In the genomic region with DNA sequence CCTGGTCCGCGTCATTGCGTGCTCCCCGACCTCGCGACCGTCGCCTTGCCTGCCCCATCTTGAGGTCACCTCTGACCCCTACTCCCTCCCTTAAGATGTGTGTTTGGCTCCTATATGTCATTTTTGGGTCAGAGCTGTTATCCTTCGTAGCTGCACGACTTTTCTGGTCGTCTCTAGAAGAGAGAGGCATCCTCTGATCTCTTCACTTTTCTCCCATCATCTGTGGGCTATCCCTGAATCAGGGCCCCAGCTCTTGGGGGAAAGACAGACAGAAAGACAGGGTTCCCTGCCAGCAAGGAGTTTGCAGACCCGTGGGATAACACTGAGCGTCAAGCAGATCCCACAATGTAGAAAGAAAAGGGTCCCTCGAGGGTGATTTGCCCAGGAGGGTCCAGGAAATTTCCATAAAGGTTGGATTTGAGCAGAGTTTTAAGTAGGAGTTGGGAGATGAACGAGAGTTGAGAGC, we compare ENCODE assay signal across 8 cellular contexts. TPM values are rescaled to one million over a fixed set of nuclear protein-coding genes. Genes with fewer than 3 reads are reported as not detected.
A peak's percentile ranks its signal among the peaks of the same experiment; 100 is the strongest.
DNase-seq lines count a peak whose midpoint lies in the region; ATAC-seq and TF ChIP-seq lines count a peak whose summit lies in the region.

No MANE protein-coding gene starts in this region.

- H3K4me1 Mint-ChIP-seq in brain (peaks cover 54% of the 10 kb centered on the region), mesothelial cell of epicardium (peaks cover 32% of the 10 kb centered on the region)

- H3K4me1 ChIP-seq in heart right ventricle: peaks cover 14 to 56% (median 46%) of the 10 kb centered on the region in 9 donors
- peaks cover 0 to 6% of the 10 kb centered on the region in 2 donors for H3K4me1 ChIP-seq in aorta (ENCODE audit: control insufficient read depth in 1 of 2, insufficient read depth in 2 of 2, low read length in 2 of 2)

- peak overlapping the region; percentile 59 to 98 (median 86) for H3K4me3 ChIP-seq in heart right ventricle
- peak overlapping the region; percentile 45 to 85 for H3K4me3 ChIP-seq in aorta (ENCODE audit: low read length in 2 of 2)

- DNase-seq in heart right ventricle (no peak), left cardiac atrium (no peak), mesothelial cell of epicardium (ENCODE audit: low spot score in 2 of 2, unreplicated experiment in 2 of 2) (no peak), aorta (no peak), DMS53 treated with DMSO at 0.1 percent for 48 hours (lab: John Stamatoyannopoulos, UW; ENCODE audit: unreplicated experiment) (no peak), hippocampal formation (lab: John Stamatoyannopoulos, UW) (no peak), dermis blood vessel endothelial cell (no peak)

- H3K27ac ChIP-seq in heart right ventricle (peak overlapping the region; percentile 44 to 97 (median 93)), aorta (ENCODE audit: low read depth in 1 of 2, low read length in 2 of 2) (peak overlapping the region in 1 of 2 donors; percentile 1)

- H3K27me3 Mint-ChIP-seq in brain: peaks cover 13% of the 10 kb centered on the region
- no peaks in the 10 kb centered on the region for H3K27me3 Mint-ChIP-seq in mesothelial cell of epicardium (ENCODE audit: low read depth)

- H3K36me3 ChIP-seq in heart right ventricle: peaks cover 0 to 10% (median 0%) of the 10 kb centered on the region in 9 donors
- H3K36me3 ChIP-seq in aorta (ENCODE audit: control insufficient read depth in 1 of 2, insufficient read depth in 2 of 2, low read length in 1 of 2): no peaks in the 10 kb centered on the region

- H3K27me3 ChIP-seq in heart right ventricle (no peaks in the 10 kb centered on the region), aorta (ENCODE audit: control insufficient read depth in 1 of 2, insufficient read depth in 2 of 2, low read length in 1 of 2) (no peaks in the 10 kb centered on the region)

- peaks cover 0 to 12% (median 3%) of the 10 kb centered on the region in 5 experiments for H3K9me3 Mint-ChIP-seq in brain
- H3K9me3 Mint-ChIP-seq in mesothelial cell of epicardium: peaks cover 10% of the 10 kb centered on the region

- ATAC-seq in heart right ventricle: no peak
- no peak for ATAC-seq in left cardiac atrium
- ATAC-seq in aorta (ENCODE audit: low FRiP score): no peak

- TF ChIP-seq CTCF in heart right ventricle (IDR thresholded peaks at IDR 0.05) (no peak), brain (conservative IDR thresholded peaks at IDR 0.05) (no peak), mesothelial cell of epicardium (IDR thresholded peaks at IDR 0.05; ENCODE audit: unreplicated experiment) (no peak)

- H3K27ac Mint-ChIP-seq in brain (peak overlapping the region; percentile 82 to 98 (median 96)), mesothelial cell of epicardium (peak overlapping the region; percentile 89)

- H3K36me3 Mint-ChIP-seq in brain (peaks cover 27% of the 10 kb centered on the region), mesothelial cell of epicardium (peaks cover 4% of the 10 kb centered on the region)

- intact Hi-C loops in heart right ventricle (cut with DNase I) (loop anchor here in 3 of 10 donors (5.0 to 10.0 kb wide), 3 partner anchors 35 to 475 kb away; no protein-coding TSS in a partner anchor), left cardiac atrium (cut with DNase I) (no loop called here), aorta (cut with DNase I) (no loop called here)

- WGBS in heart right ventricle, 2 donors: 7 to 8% methylated on average over 15 of the region's 15 CpGs
- WGBS in aorta, 2 donors: 6 to 8% methylated on average over 15 of the region's 15 CpGs

- H3K4me3 Mint-ChIP-seq in brain (peak overlapping the region; percentile 87 to 98 (median 92)), mesothelial cell of epicardium (peak overlapping the region; percentile 88)

- no peaks in the 10 kb centered on the region for H3K9me3 ChIP-seq in heart right ventricle
- H3K9me3 ChIP-seq in aorta (ENCODE audit: control insufficient read depth, low read length): no peaks in the 10 kb centered on the region

RNA-seq across cellular contexts. Expression of gene FAM120B, which starts 0.6 kb away (rescaled TPM):
- total RNA-seq in heart right ventricle: 10 to 100 TPM; 16.0 to 31.0 (median 25.4) TPM
- polyA plus RNA-seq in heart right ventricle: 1 to 10 TPM; 7.7 to 9.9 TPM
- 10 to 100 TPM; 20.8 to 23.2 TPM for total RNA-seq in left cardiac atrium
- polyA plus RNA-seq in brain (ENCODE audit: insufficient read depth, low read depth, low replicate concordance): 22.2 TPM
- 43.3 to 44.6 TPM (median 44.1 TPM) in 3 replicates for total RNA-seq in mesothelial cell of epicardium
- 10 to 100 TPM; 30.2 to 38.5 TPM for total RNA-seq in aorta
- 10 to 100 TPM in 1 of 2 donors, 1 to 10 TPM in 1; 5.5 to 10.7 TPM for polyA plus RNA-seq in aorta
- total RNA-seq in dermis blood vessel endothelial cell: 12.8 and 18.1 TPM in 2 replicates

RNA-seq across cellular contexts. Expression of gene DLL1, which starts 16.2 kb away (rescaled TPM):
- 10 to 100 TPM in 4 of 10 donors, 1 to 10 TPM in 6; 5.4 to 22.0 (median 8.7) TPM for total RNA-seq in heart right ventricle
- polyA plus RNA-seq in heart right ventricle: 10 to 100 TPM in 1 of 2 donors, 1 to 10 TPM in 1; 2.6 to 27.2 TPM
- total RNA-seq in left cardiac atrium: 10 to 100 TPM; 19.0 to 26.8 TPM
- 22.0 TPM for polyA plus RNA-seq in brain (ENCODE audit: insufficient read depth, low read depth, low replicate concordance)
- total RNA-seq in mesothelial cell of epicardium: 2.6 to 4.8 TPM (median 3.6 TPM) in 3 replicates
- 10 to 100 TPM; 24.8 to 30.5 TPM for total RNA-seq in aorta
- 1 to 10 TPM in 1 of 2 donors, under 1 TPM in 1; 0.13 to 4.0 TPM for polyA plus RNA-seq in aorta
- total RNA-seq in dermis blood vessel endothelial cell: 7.5 and 7.6 TPM in 2 replicates
